In genomic region chr10:104081998-104082397, GRCh38 we compare ENCODE assay signal across 32 cellular contexts. TPM values are rescaled to one million over a fixed set of nuclear protein-coding genes. Genes with fewer than 3 reads are reported as not detected.
DNase-seq lines count a peak whose midpoint lies in the region; ATAC-seq, FAIRE-seq and TF ChIP-seq lines count a peak whose summit lies in the region.
"Had no signal": no experiment of that assay in that cellular context is flagged by ENCODE, and none has a peak within 500 bp of the region (broad histone marks: within the 10 kb centered on the region; RNA-seq: fewer than 3 reads in every experiment).

No MANE protein-coding gene starts in this region.

- in situ Hi-C loops in gastrocnemius medialis (cut with MboI; ENCODE audit: low sequenced_read_pairs in 4 of 4): no loop called here

- no peak for TF ChIP-seq RAD21 in A549 (conservative IDR thresholded peaks at IDR 0.05 in 1 of 2, IDR thresholded peaks at IDR 0.05 in 1 of 2)

- no peak overlapping the region for H3K4me2 ChIP-seq in A549

- 80% methylated on average over 5 of the region's 5 CpGs for WGBS in A549 (ENCODE audit: missing lambda C conversion rate)
- 67 to 77% (median 71%) methylated on average over 5 of the region's 5 CpGs for WGBS in ovary, 3 donors

- H3K4me1 ChIP-seq in A549: peaks cover 8% of the 10 kb centered on the region; the same call in 2 of the 3 replicates
- peaks cover 24% of the 10 kb centered on the region for H3K4me1 ChIP-seq in RWPE2 (ENCODE audit: insufficient read depth, poor library complexity, severe bottlenecking)
- H3K4me1 ChIP-seq in gastrocnemius medialis: peaks cover 0 to 4% of the 10 kb centered on the region in 2 donors
- no peaks in the 10 kb centered on the region for H3K4me1 ChIP-seq in ovary (ENCODE audit: insufficient read depth)
- H3K4me1 ChIP-seq: BE2C had no signal

- ATAC-seq in A549 (no peak), RWPE2 (ENCODE audit: low read depth) (peak; percentile 57), gastrocnemius medialis (no peak), SK-N-SH treated with all-trans-retinoic acid at 6 μM for 48 hours (no peak)

- TF ChIP-seq EP300 in A549 (IDR thresholded peaks at IDR 0.05) (no peak), ovary (IDR thresholded peaks at IDR 0.05) (no peak)

- no peaks in the 10 kb centered on the region for H3K9me3 Mint-ChIP-seq in nephron progenitor cell
- H3K9me3 Mint-ChIP-seq: CD14-positive monocyte; CD8-positive, alpha-beta memory T cell; HFFc6 had no signal

- no peaks in the 10 kb centered on the region for H3K27me3 ChIP-seq in RWPE2 (ENCODE audit: insufficient read depth, poor library complexity, severe bottlenecking)
- H3K27me3 ChIP-seq in gastrocnemius medialis: no peaks in the 10 kb centered on the region
- H3K27me3 ChIP-seq in ovary: no peaks in the 10 kb centered on the region
- H3K27me3 ChIP-seq: BE2C had no signal

- H3K4me1 Mint-ChIP-seq in nephron progenitor cell: peaks cover 61% of the 10 kb centered on the region
- H3K4me1 Mint-ChIP-seq: CD14-positive monocyte; CD8-positive, alpha-beta memory T cell had no signal

- no peaks in the 10 kb centered on the region for H3K36me3 Mint-ChIP-seq in nephron progenitor cell (ENCODE audit: low read depth)
- H3K36me3 Mint-ChIP-seq: CD14-positive monocyte; CD8-positive, alpha-beta memory T cell had no signal

- intact Hi-C loops in gastrocnemius medialis (cut with DNase I; ENCODE audit: low total_unique reads): no loop called here
- intact Hi-C loops in ovary (cut with DNase I): no loop called here

- no peak overlapping the region for H3K27ac ChIP-seq in A549
- peak overlapping the region; percentile 96 for H3K27ac ChIP-seq in RWPE2 (ENCODE audit: poor library complexity, severe bottlenecking)
- no peak overlapping the region for H3K27ac ChIP-seq in gastrocnemius medialis
- H3K27ac ChIP-seq in ovary: no peak overlapping the region
- H3K27ac ChIP-seq: 22Rv1 had no signal

- POLR2A ChIA-PET in A549 (lab: Yijun Ruan, JAX): no interaction called here

- no peak for TF ChIP-seq POLR2A in A549 (IDR thresholded peaks at IDR 0.05; ENCODE audit: low read length)
- no peak for TF ChIP-seq POLR2A in gastrocnemius medialis (IDR thresholded peaks at IDR 0.05)
- TF ChIP-seq POLR2A in ovary (IDR thresholded peaks at IDR 0.05): no peak

- FAIRE-seq in A549 (lab: Jason Lieb, UNC): no peak
- FAIRE-seq: GM12891, GM19239 had no signal

- no peak overlapping the region for H3K4me3 ChIP-seq in A549
- H3K4me3 ChIP-seq in RWPE2 (ENCODE audit: severe bottlenecking): peak overlapping the region; percentile 42
- H3K4me3 ChIP-seq in epithelial cell of esophagus (ENCODE audit: low read length): peak overlapping the region; percentile 83
- no peak overlapping the region for H3K4me3 ChIP-seq in gastrocnemius medialis
- no peak overlapping the region for H3K4me3 ChIP-seq in ovary

- TF ChIP-seq CTCF in A549 (IDR thresholded peaks at IDR 0.05) (no peak), RWPE2 (IDR thresholded peaks at IDR 0.05; ENCODE audit: poor library complexity, severe bottlenecking) (no peak), epithelial cell of esophagus (IDR thresholded peaks at IDR 0.05; ENCODE audit: insufficient read depth, low read depth, low read length, missing control alignments) (no peak), nephron progenitor cell (IDR thresholded peaks at IDR 0.05) (no peak), gastrocnemius medialis (IDR thresholded peaks at IDR 0.05 in 4 of 5, conservative IDR thresholded peaks at IDR 0.05 in 1 of 5) (no peak), ovary (IDR thresholded peaks at IDR 0.05) (no peak)

- CTCF ChIA-PET in A549 (lab: Yijun Ruan, JAX): interaction anchor here (0.7 to 3.5 kb wide), 6 partner anchors 9 to 39 kb away, joined by 3 to 17 read pairs (median 8); partner anchors contain the start of gene SFR1

- H3K9me3 ChIP-seq in A549 (no peaks in the 10 kb centered on the region), RWPE2 (ENCODE audit: severe bottlenecking) (no peaks in the 10 kb centered on the region), gastrocnemius medialis (no peaks in the 10 kb centered on the region), ovary (no peaks in the 10 kb centered on the region)
- H3K9me3 ChIP-seq: BE2C had no signal

- DNase-seq in A549 (ENCODE audit: low read depth in 1 of 2, low spot score in 1 of 2): no peak
- DNase-seq in RWPE2 (ENCODE audit: low spot score): no peak
- DNase-seq in epithelial cell of esophagus (ENCODE audit: low read depth): peak; percentile 23
- no peak for DNase-seq in nephron progenitor cell
- no peak for DNase-seq in gastrocnemius medialis
- DNase-seq in T-helper 1 cell: no peak
- DNase-seq in ovary: no peak
- DNase-seq: ACHN; BE2C; CD8-positive, alpha-beta memory T cell; DMS 273 treated with DMSO at 0.1 percent for 48 hours; DMS79; EL; GDM1; H7; HFFc6; IMR-90; KG1; NCI-H1048; NCI-H1417; NCI-H1694; NCI-H2081; NCI-H2227 treated with DMSO at 0.1 percent for 48 hours; NCI-H526 treated with DMSO at 0.1 percent for 48 hours; RPMI8226; SHP77 treated with DMSO at 0.1 percent for 48 hours had no signal

- peaks cover 3% of the 10 kb centered on the region for H3K27me3 Mint-ChIP-seq in nephron progenitor cell (ENCODE audit: low read depth, poor library complexity)
- H3K27me3 Mint-ChIP-seq: CD8-positive, alpha-beta memory T cell had no signal

- H3K4me3 Mint-ChIP-seq in nephron progenitor cell: no peak overlapping the region
- H3K4me3 Mint-ChIP-seq: CD14-positive monocyte; CD8-positive, alpha-beta memory T cell; HFFc6 had no signal

- H3K36me3 ChIP-seq in RWPE2 (ENCODE audit: low read depth): peaks cover 71% of the 10 kb centered on the region
- H3K36me3 ChIP-seq in gastrocnemius medialis: no peaks in the 10 kb centered on the region
- no peaks in the 10 kb centered on the region for H3K36me3 ChIP-seq in ovary
- H3K36me3 ChIP-seq: BE2C had no signal

- H3K27ac Mint-ChIP-seq in nephron progenitor cell: peak overlapping the region; percentile 8
- H3K27ac Mint-ChIP-seq: CD14-positive monocyte, HFFc6 had no signal

TF ChIP-seq in A549, 52 proteins besides CTCF, POLR2A, EP300 and RAD21:
- TF ChIP-seq E2F6 (IDR thresholded peaks at IDR 0.05; ENCODE audit: borderline replicate concordance, low read depth): 0 out of 2 replicates have a peak, but pooled peaks have one; percentile 7
- no peak for TF ChIP-seq HOXB5 (CRISPR knock-in tag; IDR thresholded peaks at IDR 0.05)

TF ChIP-seq in SK-N-SH treated with all-trans-retinoic acid at 6 μM for 48 hours, 23 proteins besides CTCF, POLR2A, EP300 and RAD21:
- no peak for TF ChIP-seq ZFP3 (CRISPR knock-in tag; IDR thresholded peaks at IDR 0.05)
- no peak for TF ChIP-seq ARNTL (CRISPR knock-in tag; IDR thresholded peaks at IDR 0.05; ENCODE audit: borderline replicate concordance, low read depth)
- TF ChIP-seq SNAI2 (CRISPR knock-in tag; IDR thresholded peaks at IDR 0.05): no peak
- TF ChIP-seq RARB (CRISPR knock-in tag; IDR thresholded peaks at IDR 0.05): no peak
- TF ChIP-seq CSDC2 (CRISPR knock-in tag; IDR thresholded peaks at IDR 0.05): no peak
- no peak for TF ChIP-seq PPARA (CRISPR knock-in tag; IDR thresholded peaks at IDR 0.05; ENCODE audit: borderline replicate concordance)
- no peak for TF ChIP-seq TCF4 (CRISPR knock-in tag; IDR thresholded peaks at IDR 0.05; ENCODE audit: borderline replicate concordance)
- no peak for TF ChIP-seq ZNF8 (CRISPR knock-in tag; IDR thresholded peaks at IDR 0.05)
- TF ChIP-seq POU6F1 (CRISPR knock-in tag; IDR thresholded peaks at IDR 0.05; ENCODE audit: borderline replicate concordance, low read depth): no peak
- no peak for TF ChIP-seq ESRRG (CRISPR knock-in tag; IDR thresholded peaks at IDR 0.05)

RNA-seq across cellular contexts. Expression of gene COL17A1, which starts 3.7 kb away (rescaled TPM):
- polyA plus RNA-seq in A549 (2011; rRNA removed): 0.91 and 1.3 TPM in 2 replicates
- 0.41 and 0.54 TPM in 2 replicates for polyA plus RNA-seq in A549 (2012; cell fraction: cytosol; rRNA removed)
- polyA plus RNA-seq in A549 (2012; cell fraction: nucleus; rRNA removed): 1.8 and 1.9 TPM in 2 replicates
- 1.5 to 1.7 TPM (median 1.6 TPM) in 3 replicates for polyA plus RNA-seq in A549 (2017; fragmentation: RNase III; extraction: RNeasy Plus Mini Kit Qiagen cat#74134 plus additional on column Dnase treatment)
- 0.39 and 1.2 TPM in 2 replicates for polyA minus RNA-seq in A549 (2011; rRNA and poly(A)+ RNA removed)
- total RNA-seq in gastrocnemius medialis: under 1 TPM in 1 of 4 donors, not detected in 3; 0.63 TPM
- under 1 TPM in 5 of 7 donors, not detected in 2; 0.23 to 0.90 (median 0.46) TPM for total RNA-seq in ovary
- under 1 TPM; 0.17 to 0.67 TPM for polyA plus RNA-seq in ovary
- total RNA-seq: CD8-positive, alpha-beta memory T cell; NCI-H460 had no signal
- polyA plus RNA-seq: CD14-positive monocyte; CD8-positive, alpha-beta memory T cell had no signal

RNA-seq across cellular contexts. Expression of gene SFR1, which starts 40.0 kb away (rescaled TPM):
- polyA plus RNA-seq in A549 (2011; rRNA removed): 11.2 and 17.6 TPM in 2 replicates
- 5.6 and 6.0 TPM in 2 replicates for polyA plus RNA-seq in A549 (2012; cell fraction: cytosol; rRNA removed)
- polyA plus RNA-seq in A549 (2012; cell fraction: nucleus; rRNA removed): 2.0 and 4.4 TPM in 2 replicates
- 15.8 to 16.8 TPM (median 16.2 TPM) in 3 replicates for polyA plus RNA-seq in A549 (2017; fragmentation: RNase III; extraction: RNeasy Plus Mini Kit Qiagen cat#74134 plus additional on column Dnase treatment)
- polyA minus RNA-seq in A549 (2011; rRNA and poly(A)+ RNA removed): 2.5 and 2.8 TPM in 2 replicates
- 1 to 10 TPM; 2.4 to 7.7 (median 4.7) TPM for total RNA-seq in gastrocnemius medialis
- 10 to 100 TPM in 2 of 7 donors, 1 to 10 TPM in 5; 6.0 to 12.0 (median 7.9) TPM for total RNA-seq in ovary
- 10 to 100 TPM in 1 of 2 donors, 1 to 10 TPM in 1; 5.6 to 10.9 TPM for polyA plus RNA-seq in ovary

Comparison
In these comparisons a context has a peak if more than half of its experiments do, and no peak if none do; other contexts are left out.
1. H3K4me3 ChIP-seq: peak in RWPE2 (single experiment) and epithelial cell of esophagus (single experiment); none in A549 (single experiment), gastrocnemius medialis (0 of 4) and ovary (single experiment).